Comparison of ENCODE assay signal across 16 cellular contexts in genomic region chr13:101309014-101309619, GRCh38.
DNase-seq lines count a peak whose midpoint lies in the region; ATAC-seq and TF ChIP-seq lines count a peak whose summit lies in the region.
"Had no signal": no experiment of that assay in that cellular context is flagged by ENCODE, and none has a peak within 500 bp of the region (broad histone marks: within the 10 kb centered on the region; RNA-seq: fewer than 3 reads in every experiment).

No MANE protein-coding gene starts in this region.

- H3K27me3 ChIP-seq in smooth muscle cell (ENCODE audit: low read depth): no peaks in the 10 kb centered on the region

- H3K4me3 ChIP-seq in fibroblast of mammary gland (ENCODE audit: control insufficient read depth, low read depth, low read length): no peak overlapping the region
- H3K4me3 ChIP-seq in smooth muscle cell: no peak overlapping the region
- H3K4me3 ChIP-seq: SK-N-MC had no signal

- peak overlapping the region; percentile 63 for H3K4me2 ChIP-seq in smooth muscle cell

- peak overlapping the region; percentile 90 for H3K27ac ChIP-seq in smooth muscle cell (ENCODE audit: low read depth)
- H3K27ac ChIP-seq: SK-N-MC had no signal

- H3K27me3 Mint-ChIP-seq in activated T-cell treated with anti-CD3 and anti-CD28 coated beads, Interleukin-2, amount 50 U/mL, for 4 hours (ENCODE audit: low read depth): no peaks in the 10 kb centered on the region
- H3K27me3 Mint-ChIP-seq: activated CD4-positive, alpha-beta memory T cell treated with anti-CD3 and anti-CD28 coated beads, Interleukin-2, amount 10 ng/mL, durations not matched to agents 7 days and 5 days; activated T-helper 17 cell treated with anti-CD3 and anti-CD28 coated beads, Interleukin-2, amount 50 U/mL, for 72 hours; CD4-positive, alpha-beta memory T cell had no signal

- H4K20me1 ChIP-seq in smooth muscle cell (ENCODE audit: low read depth): no peaks in the 10 kb centered on the region

- H3K4me1 ChIP-seq in smooth muscle cell (ENCODE audit: low read depth): peaks cover 14% of the 10 kb centered on the region

- ATAC-seq in SK-N-SH treated with all-trans-retinoic acid at 6 μM for 48 hours: peak; percentile 76
- ATAC-seq in activated T-cell treated with anti-CD3 and anti-CD28 coated beads, Interleukin-2, amount 50 U/mL, for 4 hours: no peak
- ATAC-seq: activated T-helper 17 cell treated with anti-CD3 and anti-CD28 coated beads, Interleukin-2, amount 50 U/mL, for 72 hours had no signal

- peaks cover 9% of the 10 kb centered on the region for H3F3A ChIP-seq in smooth muscle cell (ENCODE audit: low read depth)

- H3K9ac ChIP-seq in smooth muscle cell (ENCODE audit: low read depth): peak overlapping the region; percentile 43

- no peak for TF ChIP-seq CTCF in fibroblast of mammary gland (conservative IDR thresholded peaks at IDR 0.05; ENCODE audit: control insufficient read depth, insufficient read depth, low read depth, low read length)
- no peak for TF ChIP-seq CTCF in smooth muscle cell (IDR thresholded peaks at IDR 0.05; ENCODE audit: borderline replicate concordance, insufficient read depth, poor library complexity, severe bottlenecking)

- H3K9me3 ChIP-seq in smooth muscle cell (replicated peaks; ENCODE audit: low read depth): no peaks in the 10 kb centered on the region

- H3K79me2 ChIP-seq in smooth muscle cell (ENCODE audit: low read depth): no peaks in the 10 kb centered on the region

- H3K9me3 Mint-ChIP-seq in activated T-cell treated with anti-CD3 and anti-CD28 coated beads, Interleukin-2, amount 50 U/mL, for 4 hours: peaks cover 2% of the 10 kb centered on the region
- H3K9me3 Mint-ChIP-seq: activated CD4-positive, alpha-beta memory T cell treated with anti-CD3 and anti-CD28 coated beads, Interleukin-2, amount 10 ng/mL, durations not matched to agents 7 days and 5 days; activated T-helper 17 cell treated with anti-CD3 and anti-CD28 coated beads, Interleukin-2, amount 50 U/mL, for 72 hours had no signal

- DNase-seq in GM04503 (ENCODE audit: low read depth) (peak; percentile 91), fibroblast of mammary gland (ENCODE audit: low read depth) (peak; percentile 72), smooth muscle cell (lab: John Stamatoyannopoulos, UW; ENCODE audit: unreplicated experiment) (no peak), AML-193 (lab: John Stamatoyannopoulos, UW) (no peak)
- no peak for DNase-seq in activated T-cell treated with anti-CD3 and anti-CD28 coated beads, Interleukin-2, amount 50 U/mL, for 4 hours
- no peak for DNase-seq in activated CD4-positive, alpha-beta T cell treated with anti-CD3 and anti-CD28 coated beads for 1 hour
- DNase-seq: activated CD4-positive, alpha-beta memory T cell treated with anti-CD3 and anti-CD28 coated beads, Interleukin-2, amount 10 ng/mL, durations not matched to agents 7 days and 5 days; anterior cingulate cortex; CD4-positive, alpha-beta memory T cell; effector CD4-positive, alpha-beta T cell; islet precursor cell; NCI-H2171 treated with DMSO at 0.1 percent for 48 hours; substantia nigra had no signal

- no peaks in the 10 kb centered on the region for H3K36me3 Mint-ChIP-seq in activated T-cell treated with anti-CD3 and anti-CD28 coated beads, Interleukin-2, amount 50 U/mL, for 4 hours (ENCODE audit: insufficient read depth)
- H3K36me3 Mint-ChIP-seq: CD4-positive, alpha-beta memory T cell had no signal

- H3K4me3 Mint-ChIP-seq in activated T-cell treated with anti-CD3 and anti-CD28 coated beads, Interleukin-2, amount 50 U/mL, for 4 hours: no peak overlapping the region
- H3K4me3 Mint-ChIP-seq: activated CD4-positive, alpha-beta memory T cell treated with anti-CD3 and anti-CD28 coated beads, Interleukin-2, amount 10 ng/mL, durations not matched to agents 7 days and 5 days; activated T-helper 17 cell treated with anti-CD3 and anti-CD28 coated beads, Interleukin-2, amount 50 U/mL, for 72 hours; CD4-positive, alpha-beta memory T cell had no signal

- H3K36me3 ChIP-seq in smooth muscle cell (ENCODE audit: low read depth): no peaks in the 10 kb centered on the region

- no peaks in the 10 kb centered on the region for H3K4me1 Mint-ChIP-seq in activated T-cell treated with anti-CD3 and anti-CD28 coated beads, Interleukin-2, amount 50 U/mL, for 4 hours (ENCODE audit: low read depth)
- H3K4me1 Mint-ChIP-seq: activated CD4-positive, alpha-beta memory T cell treated with anti-CD3 and anti-CD28 coated beads, Interleukin-2, amount 10 ng/mL, durations not matched to agents 7 days and 5 days; CD4-positive, alpha-beta memory T cell had no signal

- no peak overlapping the region for H2AFZ ChIP-seq in smooth muscle cell (ENCODE audit: low read depth)

TF ChIP-seq in SK-N-SH treated with all-trans-retinoic acid at 6 μM for 48 hours, 23 proteins besides CTCF, POLR2A, EP300 and RAD21 (continues in another document):
- TF ChIP-seq ZNF8 (CRISPR knock-in tag; IDR thresholded peaks at IDR 0.05): no peak
- no peak for TF ChIP-seq BACH2 (CRISPR knock-in tag; IDR thresholded peaks at IDR 0.05; ENCODE audit: borderline replicate concordance)
- no peak for TF ChIP-seq ARNTL (CRISPR knock-in tag; IDR thresholded peaks at IDR 0.05; ENCODE audit: borderline replicate concordance, low read depth)
- TF ChIP-seq OSR1 (CRISPR knock-in tag; IDR thresholded peaks at IDR 0.05): no peak
- TF ChIP-seq RARB (CRISPR knock-in tag; IDR thresholded peaks at IDR 0.05): peak; percentile 86; the same call in 1 of the 2 replicates
- TF ChIP-seq CSDC2 (CRISPR knock-in tag; IDR thresholded peaks at IDR 0.05): no peak
- TF ChIP-seq ZC3H10 (CRISPR knock-in tag; IDR thresholded peaks at IDR 0.05): no peak
- no peak for TF ChIP-seq TSHZ2 (CRISPR knock-in tag; IDR thresholded peaks at IDR 0.05)
- no peak for TF ChIP-seq ZNF565 (CRISPR knock-in tag; conservative IDR thresholded peaks at IDR 0.05; ENCODE audit: low read depth)
- TF ChIP-seq ESRRG (CRISPR knock-in tag; IDR thresholded peaks at IDR 0.05): no peak
- no peak for TF ChIP-seq SNAI2 (CRISPR knock-in tag; IDR thresholded peaks at IDR 0.05)
- TF ChIP-seq ZNF70 (CRISPR knock-in tag; IDR thresholded peaks at IDR 0.05): no peak
- TF ChIP-seq ZFP3 (CRISPR knock-in tag; IDR thresholded peaks at IDR 0.05): no peak
- no peak for TF ChIP-seq TCF4 (CRISPR knock-in tag; IDR thresholded peaks at IDR 0.05; ENCODE audit: borderline replicate concordance)
- no peak for TF ChIP-seq CREB5 (CRISPR knock-in tag; IDR thresholded peaks at IDR 0.05; ENCODE audit: low read depth)
- no peak for TF ChIP-seq PPARA (CRISPR knock-in tag; IDR thresholded peaks at IDR 0.05; ENCODE audit: borderline replicate concordance)
- no peak for TF ChIP-seq CSRNP3 (CRISPR knock-in tag; IDR thresholded peaks at IDR 0.05)
- no peak for TF ChIP-seq ZFP30 (CRISPR knock-in tag; IDR thresholded peaks at IDR 0.05)

Comparison
In these comparisons a context has a peak if more than half of its experiments do, and no peak if none do; other contexts are left out.
1. DNase-seq: peak in GM04503 (single experiment) and fibroblast of mammary gland (single experiment); none in smooth muscle cell (single experiment), activated T-cell treated with anti-CD3 and anti-CD28 coated beads, Interleukin-2, amount 50 U/mL, for 4 hours (single experiment), AML-193 (0 of 2) and activated CD4-positive, alpha-beta T cell treated with anti-CD3 and anti-CD28 coated beads for 1 hour (single experiment).